In the genomic region with DNA sequence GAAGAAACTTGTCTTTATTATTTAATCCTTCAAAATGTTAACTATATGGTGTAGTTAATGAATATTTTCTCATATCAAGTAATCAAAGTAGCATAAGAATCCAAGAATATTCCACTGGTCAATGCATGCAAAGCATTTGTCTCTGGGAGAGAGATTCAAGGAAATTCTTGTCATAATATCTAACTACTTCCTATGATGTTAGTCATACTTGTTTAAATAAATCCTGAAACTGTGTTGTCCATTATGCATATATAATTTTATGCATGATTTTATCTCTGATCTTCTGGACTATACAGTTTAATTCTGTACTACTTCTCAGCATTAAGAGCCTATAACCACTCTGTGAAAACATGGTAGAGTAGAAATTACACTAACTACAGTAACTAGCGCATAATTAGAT, we compare ENCODE assay signal across 24 cellular contexts.
"Had no signal": no experiment of that assay in that cellular context is flagged by ENCODE, and none has a peak within 500 bp of the region (broad histone marks: within the 10 kb centered on the region; RNA-seq: fewer than 3 reads in every experiment).

No MANE protein-coding gene starts in this region.

- H3K9me3 ChIP-seq: mucosa of descending colon, ovary, right lobe of liver, suprapubic skin, thoracic aorta, tibial artery, upper lobe of right lung had no signal

- H3K4me3 ChIP-seq: left ventricle myocardium inferior, lung, mucosa of descending colon, ovary, right atrium auricular region, right lobe of liver, smooth muscle cell, suprapubic skin, thoracic aorta, tibial artery, upper lobe of right lung had no signal

- ATAC-seq: mucosa of descending colon; naive thymus-derived CD4-positive, alpha-beta T cell; natural killer cell treated with Interleukin-12 subunit alpha and Interleukin-12 subunit beta and Interleukin-15 and Interleukin-18, amount 100 ng/mL, for 72 hours; right lobe of liver; stimulated activated effector memory CD8-positive, alpha-beta T cell treated with anti-CD3 and anti-CD28 coated beads, Interleukin-12 subunit alpha, Interleukin-12 subunit beta, amount 100 ng/mL, for 72 hours; upper lobe of right lung had no signal

- H3K36me3 ChIP-seq: left ventricle myocardium inferior, ovary, right atrium auricular region, right lobe of liver, suprapubic skin, thoracic aorta, tibial artery, upper lobe of right lung had no signal

- H3K4me3 Mint-ChIP-seq: immature natural killer cell; mesothelial cell of epicardium; naive thymus-derived CD4-positive, alpha-beta T cell; natural killer cell treated with Interleukin-12 subunit alpha and Interleukin-12 subunit beta and Interleukin-15 and Interleukin-18, amount 100 ng/mL, for 72 hours; stimulated activated effector memory CD8-positive, alpha-beta T cell treated with anti-CD3 and anti-CD28 coated beads, Interleukin-12 subunit alpha, Interleukin-12 subunit beta, amount 100 ng/mL, for 72 hours; stimulated activated naive CD8-positive, alpha-beta T cell treated with anti-CD3 and anti-CD28 coated beads, Interleukin-15, Interleukin-2, amounts not matched to agents 100 ng/mL and 50 ng/mL, for 24 hours had no signal

- H3K4me1 Mint-ChIP-seq: immature natural killer cell; mesothelial cell of epicardium; naive thymus-derived CD4-positive, alpha-beta T cell; stimulated activated effector memory CD8-positive, alpha-beta T cell treated with anti-CD3 and anti-CD28 coated beads, Interleukin-12 subunit alpha, Interleukin-12 subunit beta, amount 100 ng/mL, for 72 hours had no signal

- H3K27me3 Mint-ChIP-seq: natural killer cell treated with Interleukin-12 subunit alpha and Interleukin-12 subunit beta and Interleukin-15 and Interleukin-18, amount 100 ng/mL, for 72 hours; progenitor cell of endocrine pancreas had no signal

- H3K27ac Mint-ChIP-seq: immature natural killer cell; mesothelial cell of epicardium; naive thymus-derived CD4-positive, alpha-beta T cell; natural killer cell treated with Interleukin-12 subunit alpha and Interleukin-12 subunit beta and Interleukin-15 and Interleukin-18, amount 100 ng/mL, for 72 hours; progenitor cell of endocrine pancreas; stimulated activated effector memory CD8-positive, alpha-beta T cell treated with anti-CD3 and anti-CD28 coated beads, Interleukin-12 subunit alpha, Interleukin-12 subunit beta, amount 100 ng/mL, for 72 hours; stimulated activated naive CD8-positive, alpha-beta T cell treated with anti-CD3 and anti-CD28 coated beads, Interleukin-15, Interleukin-2, amounts not matched to agents 100 ng/mL and 50 ng/mL, for 24 hours had no signal

- H3K4me1 ChIP-seq: left ventricle myocardium inferior, right atrium auricular region, right lobe of liver, suprapubic skin, tibial artery, upper lobe of right lung had no signal

- H3K27me3 ChIP-seq: ovary, right atrium auricular region, right lobe of liver, suprapubic skin, tibial artery, upper lobe of right lung had no signal

- DNase-seq: hypothalamus; immature natural killer cell; islet precursor cell; left ventricle myocardium inferior; mesendoderm; mucosa of descending colon; naive thymus-derived CD4-positive, alpha-beta T cell; ovary; right lobe of liver; stimulated activated CD4-positive, alpha-beta T cell treated with anti-CD3 and anti-CD28 coated beads, Interleukin-2, amount 100 ng/mL, for 24 hours; stimulated activated CD4-positive, alpha-beta T cell treated with anti-CD3 and anti-CD28 coated beads, Interleukin-4, amount 100 ng/mL, for 1 hour; stimulated activated naive CD4-positive, alpha-beta T cell; tibial artery; upper lobe of right lung had no signal

- H3K36me3 Mint-ChIP-seq: immature natural killer cell; mesothelial cell of epicardium; natural killer cell treated with Interleukin-12 subunit alpha and Interleukin-12 subunit beta and Interleukin-15 and Interleukin-18, amount 100 ng/mL, for 72 hours; stimulated activated effector memory CD8-positive, alpha-beta T cell treated with anti-CD3 and anti-CD28 coated beads, Interleukin-12 subunit alpha, Interleukin-12 subunit beta, amount 100 ng/mL, for 72 hours had no signal
